1 cellular context compared by ENCODE assay signal in genomic region chr17:38428643-38429371, GRCh38.
TF ChIP-seq lines count a peak whose summit lies in the region.

No MANE protein-coding gene starts in this region.

TF ChIP-seq in IMR-90, 13 proteins besides CTCF, POLR2A, EP300 and RAD21:
- TF ChIP-seq MXI1 (IDR thresholded peaks at IDR 0.05; ENCODE audit: borderline replicate concordance, low read depth, low read length) (0 out of 2 replicates have a peak, but pooled peaks have one; percentile 27), CHD1 (IDR thresholded peaks at IDR 0.05; ENCODE audit: low read depth, low read length) (no peak), FOS (IDR thresholded peaks at IDR 0.05; ENCODE audit: low read depth, low read length) (no peak)
